In the genomic region with DNA sequence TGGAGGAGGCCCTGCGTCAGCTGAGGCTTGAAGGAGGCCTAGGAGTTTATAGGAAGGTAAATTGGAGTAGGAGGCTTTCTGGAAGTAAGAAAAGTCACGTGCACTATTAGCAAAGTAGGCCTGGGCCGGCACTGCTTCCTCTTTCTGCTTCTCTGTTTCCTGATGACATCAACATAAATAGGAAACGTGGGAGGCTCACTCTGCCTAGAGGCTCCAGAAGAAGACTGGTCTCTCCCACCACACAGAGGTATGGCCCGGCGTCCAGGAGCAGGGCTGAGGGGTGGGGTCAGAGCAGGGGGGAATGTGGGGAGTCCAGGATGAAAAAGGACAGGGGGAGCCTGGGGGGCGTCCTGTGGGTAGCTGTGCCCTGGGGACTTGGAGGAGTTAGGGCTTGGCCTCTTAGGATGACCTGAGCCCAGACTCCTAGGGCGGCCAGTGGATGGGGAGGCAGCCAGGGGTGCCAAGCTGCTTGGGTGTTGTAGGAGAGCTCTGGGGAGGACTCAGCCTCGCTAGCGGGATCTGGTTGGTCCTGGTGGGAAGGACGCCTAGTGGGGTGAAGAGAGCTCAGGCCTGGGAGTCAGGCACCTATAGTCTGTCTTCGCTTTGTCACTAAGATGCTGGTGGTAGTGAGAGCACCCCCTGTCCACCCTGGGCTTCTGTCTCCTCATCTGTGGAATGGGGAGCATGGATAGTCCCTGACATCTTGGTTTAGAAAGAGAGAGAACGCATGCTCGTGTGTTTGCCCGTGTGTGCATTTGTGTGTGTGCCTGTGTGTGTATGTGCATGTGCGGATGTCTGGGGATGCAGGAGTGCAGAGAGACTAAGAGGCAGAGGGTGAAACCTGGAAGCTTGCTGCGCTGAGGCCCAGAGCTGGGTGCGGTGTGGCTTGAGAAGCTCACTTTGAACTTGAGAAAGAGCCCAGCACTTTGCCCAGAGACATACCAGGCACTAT, we compare ENCODE assay signal across 8 cellular contexts. TPM values are rescaled to one million over a fixed set of nuclear protein-coding genes. Genes with fewer than 3 reads are reported as not detected.
DNase-seq lines count a peak whose midpoint lies in the region; ATAC-seq and TF ChIP-seq lines count a peak whose summit lies in the region.

CSF2RB (plus strand) TSS at position 198 of the 952 bp plus-strand sequence. CDS start 8,580 bp downstream, outside the sequence.

- H3K23ac ChIP-seq in mesendoderm (ENCODE audit: low read length) = no peak within 1 kb of the TSS

- H2BK15ac ChIP-seq in mesendoderm (replicated peaks; ENCODE audit: low read depth) = no peak within 1 kb of the TSS

- H3K9me3 Mint-ChIP-seq in WTC11 = no peaks in the 10 kb centered on the region

- no peak within 1 kb of the TSS for H3K4me2 ChIP-seq in mesendoderm (ENCODE audit: low read length)

- no peaks in the 10 kb centered on the region for H3K79me2 ChIP-seq in mesendoderm (ENCODE audit: control insufficient read depth, insufficient read depth, low read length)

- no peak within 1 kb of the TSS for H2BK120ac ChIP-seq in mesendoderm (ENCODE audit: low read depth, low read length)

- no peaks in the 10 kb centered on the region for H3K27me3 ChIP-seq in upper lobe of left lung
- H3K27me3 ChIP-seq in mesendoderm (ENCODE audit: insufficient read depth, low read length, poor library complexity) = no peaks in the 10 kb centered on the region

- no peak within 1 kb of the TSS for H3K56ac ChIP-seq in mesendoderm (ENCODE audit: low read length)

- no peak within 1 kb of the TSS for H4K8ac ChIP-seq in mesendoderm (ENCODE audit: low read depth, low read length)

- H3K4ac ChIP-seq in mesendoderm (ENCODE audit: low read depth, low read length) = no peak within 1 kb of the TSS

- H3K27ac ChIP-seq in upper lobe of left lung (peak within 1 kb of the TSS; percentile 65 to 88 (median 84)), mesendoderm (ENCODE audit: low read depth, low read length) (no peak within 1 kb of the TSS)

- H3K36me3 ChIP-seq in upper lobe of left lung = no peaks in the 10 kb centered on the region
- H3K36me3 ChIP-seq in mesendoderm (ENCODE audit: control insufficient read depth, insufficient read depth, low read length) = no peaks in the 10 kb centered on the region

- H3K4me1 ChIP-seq in upper lobe of left lung = peaks cover 8 to 13% (median 11%) of the 10 kb centered on the region in 4 donors
- peaks cover 2% of the 10 kb centered on the region for H3K4me1 ChIP-seq in mesendoderm (ENCODE audit: control insufficient read depth, low read depth, low read length)

- TF ChIP-seq POLR2A in lower leg skin (IDR thresholded peaks at IDR 0.05) = no peak
- peak in 1 of 4 donors; percentile 50 for TF ChIP-seq POLR2A in upper lobe of left lung (IDR thresholded peaks at IDR 0.05)

- 69 to 75% methylated on average over 18 of the region's 18 CpGs for WGBS in lower leg skin, 2 donors
- WGBS in upper lobe of left lung, 2 donors = 46 to 50% methylated on average over 17 to 18 of the region's 18 CpGs
- WGBS in mesendoderm (ENCODE audit: extremely low coverage, insufficient coverage, low lambda C conversion rate) = no CpG with 5 or more reads among the region's 18 CpGs

- no peak within 1 kb of the TSS for H2AK5ac ChIP-seq in mesendoderm (ENCODE audit: low read length)

- peak within 1 kb of the TSS; percentile 4 for H3K4me3 ChIP-seq in lower leg skin (ENCODE audit: low read depth, poor library complexity, severe bottlenecking)
- H3K4me3 ChIP-seq in upper lobe of left lung = peak within 1 kb of the TSS in 3 of 4 donors; percentile 30 to 50 (median 48)
- no peak within 1 kb of the TSS for H3K4me3 ChIP-seq in mesendoderm (ENCODE audit: low read length)

- H3K4me3 Mint-ChIP-seq in WTC11 = peak within 1 kb of the TSS; percentile 29; the same call in 1 of the 2 replicates

- H3K9ac ChIP-seq in mesendoderm (ENCODE audit: low read length) = no peak within 1 kb of the TSS

- no peaks in the 10 kb centered on the region for H3K9me3 ChIP-seq in upper lobe of left lung

- no peak within 1 kb of the TSS for H4K5ac ChIP-seq in mesendoderm (ENCODE audit: low read length)

- peaks cover 33% of the 10 kb centered on the region for H3K4me1 Mint-ChIP-seq in WTC11

- CTCF ChIA-PET in WTC11 (lab: Charles Lee) = interaction anchor here (0.5 to 2.0 kb wide), 3 partner anchors 12 to 132 kb away, joined by 3 to 9 read pairs (median 7); no protein-coding TSS in a partner anchor

- no peaks in the 10 kb centered on the region for H3K79me1 ChIP-seq in mesendoderm (ENCODE audit: low read length)

- ATAC-seq in WTC11 (no peak), upper lobe of left lung (ENCODE audit: low FRiP score in 2 of 2) (peak; percentile 86 to 94), HG03280 (IDR thresholded peaks at IDR 0.05; ENCODE audit: unreplicated experiment) (no peak)

- peak; percentile 47 for DNase-seq in activated CD8-positive, alpha-beta memory T cell treated with anti-CD3 and anti-CD28 coated beads for 24 hours
- no peak for DNase-seq in activated CD8-positive, alpha-beta memory T cell treated with anti-CD3 and anti-CD28 coated beads, Interleukin-2, amount 50 U/mL, for 4 hours
- DNase-seq in WTC11 (ENCODE audit: low spot score) = no peak
- DNase-seq in lower leg skin (ENCODE audit: low spot score in 2 of 2) = peak; percentile 52 to 85
- DNase-seq in upper lobe of left lung = peak; percentile 46 to 81
- DNase-seq in mesendoderm = no peak
- no peak for DNase-seq in NCI-H1930 (lab: John Stamatoyannopoulos, UW)

- POLR2A ChIA-PET in WTC11 (lab: Charles Lee) = no interaction called here

- TF ChIP-seq CTCF in WTC11 (IDR thresholded peaks at IDR 0.05) = no peak
- TF ChIP-seq CTCF in lower leg skin (IDR thresholded peaks at IDR 0.05) = no peak
- no peak for TF ChIP-seq CTCF in upper lobe of left lung (IDR thresholded peaks at IDR 0.05)

- H3K27me3 Mint-ChIP-seq in WTC11 (ENCODE audit: low read depth) = peaks cover 66% of the 10 kb centered on the region

- no peak for TF ChIP-seq EP300 in upper lobe of left lung (IDR thresholded peaks at IDR 0.05)

- intact Hi-C loops in lower leg skin (cut with DNase I; ENCODE audit: low total_unique reads) = no loop called here

- no peaks in the 10 kb centered on the region for H3K36me3 Mint-ChIP-seq in WTC11

- H2BK5ac ChIP-seq in mesendoderm (ENCODE audit: low read length) = no peak within 1 kb of the TSS

- no peak within 1 kb of the TSS for H3K18ac ChIP-seq in mesendoderm (ENCODE audit: low read length)

- no peak within 1 kb of the TSS for H3K27ac Mint-ChIP-seq in WTC11

TF ChIP-seq in WTC11, 78 proteins besides CTCF, POLR2A, EP300 and RAD21:
- TF ChIP-seq GTF2I (CRISPR knock-in tag; conservative IDR thresholded peaks at IDR 0.05) (no peak), FOXP1 (CRISPR knock-in tag; IDR thresholded peaks at IDR 0.05; ENCODE audit: borderline replicate concordance) (no peak), E2F4 (CRISPR knock-in tag; IDR thresholded peaks at IDR 0.05; ENCODE audit: borderline replicate concordance, low read depth) (no peak)

RNA-seq across cellular contexts. Expression of gene CSF2RB, which starts in this region (rescaled TPM):
- total RNA-seq in WTC11 (2021) (0.05 to 0.07 TPM (median 0.07 TPM) in 3 replicates), lower leg skin (10 to 100 TPM in 1 of 4 donors, 1 to 10 TPM in 3; 3.2 to 10.7 (median 5.5) TPM), upper lobe of left lung (10 to 100 TPM in 5 of 6 donors, 1 to 10 TPM in 1; 8.2 to 43.0 (median 24.2) TPM)
- 0.01 TPM for polyA plus RNA-seq in mesendoderm (2013, experiment 1 of 2)
- polyA plus RNA-seq in mesendoderm (2013, experiment 2 of 2) = 0.03 TPM

Comparison
In these comparisons a context has a peak if more than half of its experiments do, and no peak if none do; other contexts are left out.
1. DNase-seq: peak in activated CD8-positive, alpha-beta memory T cell treated with anti-CD3 and anti-CD28 coated beads for 24 hours (single experiment), lower leg skin (2 of 2) and upper lobe of left lung (2 of 2); none in activated CD8-positive, alpha-beta memory T cell treated with anti-CD3 and anti-CD28 coated beads, Interleukin-2, amount 50 U/mL, for 4 hours (single experiment), WTC11 (single experiment), mesendoderm (single experiment) and NCI-H1930 (0 of 2).
2. ATAC-seq: peak in upper lobe of left lung (2 of 2); none in WTC11 (single experiment) and HG03280 (single experiment).